In genomic region chr1:3360646-3361257, GRCh38 we compare ENCODE assay signal across 19 cellular contexts.
"Had no signal": no experiment of that assay in that cellular context is flagged by ENCODE, and none has a peak within 500 bp of the region (broad histone marks: within the 10 kb centered on the region; RNA-seq: fewer than 3 reads in every experiment).

No MANE protein-coding gene starts in this region.

- H3K9ac ChIP-seq: neural progenitor cell had no signal

- ATAC-seq: activated T-helper 17 cell treated with anti-CD3 and anti-CD28 coated beads, Interleukin-2, amount 50 U/mL, for 72 hours; effector memory CD8-positive, alpha-beta T cell; esophagus mucosa; gastrocnemius medialis; naive thymus-derived CD4-positive, alpha-beta T cell; right cardiac atrium; WTC11 had no signal

- DNase-seq: activated naive CD4-positive, alpha-beta T cell; activated T-cell treated with anti-CD3 and anti-CD28 coated beads, Interleukin-2, amount 50 U/mL, for 1 hour; adrenal gland; effector memory CD8-positive, alpha-beta T cell; gastrocnemius medialis; heart left ventricle; naive thymus-derived CD4-positive, alpha-beta T cell; stimulated activated CD4-positive, alpha-beta T cell treated with anti-CD3 and anti-CD28 coated beads, Interleukin-12 subunit alpha, Interleukin-12 subunit beta, amount 100 ng/mL, for 4 hours; T1000; trophoblast cell; uterus had no signal

- H3K4me3 ChIP-seq: adrenal gland, dorsolateral prefrontal cortex, gastrocnemius medialis, heart left ventricle, lung, neural progenitor cell, prostate gland, uterus had no signal

- H3K4me2 ChIP-seq: neural progenitor cell had no signal

- H3K27ac ChIP-seq: adrenal gland, dorsolateral prefrontal cortex, gastrocnemius medialis, neural progenitor cell, prostate gland, uterus had no signal

- H3K27me3 ChIP-seq: neural progenitor cell, uterus had no signal

- H3K4me1 ChIP-seq: adrenal gland, gastrocnemius medialis, uterus had no signal

- H3K36me3 ChIP-seq: adrenal gland, gastrocnemius medialis, heart left ventricle, neural progenitor cell, prostate gland, uterus had no signal

- H3K9me3 ChIP-seq: adrenal gland, gastrocnemius medialis, heart left ventricle, prostate gland, uterus had no signal
